In genomic region chr5:16913187-16913839, GRCh38 we compare ENCODE assay signal across 15 cellular contexts. TPM values are rescaled to one million over a fixed set of nuclear protein-coding genes. Genes with fewer than 3 reads are reported as not detected.
DNase-seq lines count a peak whose midpoint lies in the region; ATAC-seq, FAIRE-seq and TF ChIP-seq lines count a peak whose summit lies in the region.
"Had no signal": no experiment of that assay in that cellular context is flagged by ENCODE, and none has a peak within 500 bp of the region (broad histone marks: within the 10 kb centered on the region; RNA-seq: fewer than 3 reads in every experiment).

No MANE protein-coding gene starts in this region.

- FAIRE-seq in bronchial epithelial cell (lab: Jason Lieb, UNC) = no peak

- H3K4me3 Mint-ChIP-seq in mesothelial cell of epicardium = no peak overlapping the region
- no peak overlapping the region for H3K4me3 Mint-ChIP-seq in type B pancreatic cell
- H3K4me3 Mint-ChIP-seq in T-cell = no peak overlapping the region
- no peak overlapping the region for H3K4me3 Mint-ChIP-seq in activated CD8-positive, alpha-beta memory T cell treated with anti-CD3 and anti-CD28 coated beads, Interleukin-2, amount 10 ng/mL, durations not matched to agents 7 days and 5 days
- H3K4me3 Mint-ChIP-seq: naive B cell, WTC11 had no signal

- ATAC-seq in T-cell (replicated peaks in 1 of 4) = no peak
- no peak for ATAC-seq in GM21786 (IDR thresholded peaks at IDR 0.05; ENCODE audit: unreplicated experiment)
- ATAC-seq in activated CD8-positive, alpha-beta memory T cell treated with anti-CD3 and anti-CD28 coated beads, Interleukin-2, amount 10 ng/mL, durations not matched to agents 7 days and 5 days = no peak
- ATAC-seq: heart left ventricle, WTC11 had no signal

- H3K4me1 Mint-ChIP-seq in mesothelial cell of epicardium (peaks cover 31% of the 10 kb centered on the region), type B pancreatic cell (ENCODE audit: unreplicated experiment) (peaks cover 14% of the 10 kb centered on the region), T-cell (no peaks in the 10 kb centered on the region)
- H3K4me1 Mint-ChIP-seq in activated CD8-positive, alpha-beta memory T cell treated with anti-CD3 and anti-CD28 coated beads, Interleukin-2, amount 10 ng/mL, durations not matched to agents 7 days and 5 days = no peaks in the 10 kb centered on the region
- H3K4me1 Mint-ChIP-seq: naive B cell had no signal

- H3K36me3 ChIP-seq in bronchial epithelial cell (ENCODE audit: control insufficient read depth, insufficient read depth, low read length) = no peaks in the 10 kb centered on the region
- H3K36me3 ChIP-seq: BLaER1, heart left ventricle had no signal

- no peaks in the 10 kb centered on the region for H3K27me3 Mint-ChIP-seq in mesothelial cell of epicardium (ENCODE audit: low read depth)
- H3K27me3 Mint-ChIP-seq in type B pancreatic cell = peaks cover 5% of the 10 kb centered on the region
- peaks cover 0 to 4% of the 10 kb centered on the region in 2 donors for H3K27me3 Mint-ChIP-seq in T-cell
- no peaks in the 10 kb centered on the region for H3K27me3 Mint-ChIP-seq in activated CD8-positive, alpha-beta memory T cell treated with anti-CD3 and anti-CD28 coated beads, Interleukin-2, amount 10 ng/mL, durations not matched to agents 7 days and 5 days
- H3K27me3 Mint-ChIP-seq: naive B cell had no signal

- DNase-seq in NCI-H446 (lab: John Stamatoyannopoulos, UW) (peak; percentile 29 to 74), bronchial epithelial cell (ENCODE audit: low read depth) (peak; percentile 92), mesothelial cell of epicardium (ENCODE audit: low spot score in 2 of 2, unreplicated experiment in 2 of 2) (no peak), type B pancreatic cell (ENCODE audit: extremely low spot score, unreplicated experiment) (no peak), T-cell (no peak), AML-193 (lab: John Stamatoyannopoulos, UW) (no peak)
- no peak for DNase-seq in activated CD8-positive, alpha-beta memory T cell treated with anti-CD3 and anti-CD28 coated beads, Interleukin-2, amount 10 ng/mL, durations not matched to agents 7 days and 5 days
- DNase-seq: activated effector memory CD4-positive, alpha-beta T cell treated with Interleukin-2 at 50 U/mL for 16 hours; heart left ventricle; naive B cell; NCI-H1694; NCI-H524 treated with DMSO at 0.1 percent for 48 hours had no signal

- CTCF ChIA-PET in T-cell (lab: Charles Lee) = no interaction called here
- CTCF ChIA-PET in activated CD8-positive, alpha-beta memory T cell treated with anti-CD3 and anti-CD28 coated beads, Interleukin-2, amount 10 ng/mL, durations not matched to agents 7 days and 5 days (lab: Charles Lee) = no interaction called here

- H3K27me3 ChIP-seq in bronchial epithelial cell (ENCODE audit: control insufficient read depth, insufficient read depth, low read length) = no peaks in the 10 kb centered on the region
- H3K27me3 ChIP-seq: BLaER1, heart left ventricle had no signal

- H3K4me3 ChIP-seq in bronchial epithelial cell (ENCODE audit: low read depth, low read length) = no peak overlapping the region
- H3K4me3 ChIP-seq: BLaER1, heart left ventricle had no signal

- H3K27ac Mint-ChIP-seq in mesothelial cell of epicardium (peak overlapping the region; percentile 54), type B pancreatic cell (peak overlapping the region; percentile 27), T-cell (no peak overlapping the region)
- no peak overlapping the region for H3K27ac Mint-ChIP-seq in activated CD8-positive, alpha-beta memory T cell treated with anti-CD3 and anti-CD28 coated beads, Interleukin-2, amount 10 ng/mL, durations not matched to agents 7 days and 5 days
- H3K27ac Mint-ChIP-seq: naive B cell, WTC11 had no signal

- H3K36me3 Mint-ChIP-seq in mesothelial cell of epicardium (peaks cover 9% of the 10 kb centered on the region), type B pancreatic cell (peaks cover 9% of the 10 kb centered on the region), T-cell (no peaks in the 10 kb centered on the region)
- H3K36me3 Mint-ChIP-seq in activated CD8-positive, alpha-beta memory T cell treated with anti-CD3 and anti-CD28 coated beads, Interleukin-2, amount 10 ng/mL, durations not matched to agents 7 days and 5 days = no peaks in the 10 kb centered on the region
- H3K36me3 Mint-ChIP-seq: naive B cell had no signal

- POLR2A ChIA-PET in T-cell (lab: Charles Lee) = no interaction called here

- no peaks in the 10 kb centered on the region for H3K9me3 Mint-ChIP-seq in mesothelial cell of epicardium
- H3K9me3 Mint-ChIP-seq in type B pancreatic cell = peaks cover 4% of the 10 kb centered on the region
- peaks cover 0 to 4% (median 2%) of the 10 kb centered on the region in 3 donors for H3K9me3 Mint-ChIP-seq in T-cell
- peaks cover 2% of the 10 kb centered on the region for H3K9me3 Mint-ChIP-seq in activated CD8-positive, alpha-beta memory T cell treated with anti-CD3 and anti-CD28 coated beads, Interleukin-2, amount 10 ng/mL, durations not matched to agents 7 days and 5 days (ENCODE audit: low read depth)

- TF ChIP-seq CTCF in bronchial epithelial cell (IDR thresholded peaks at IDR 0.05; ENCODE audit: insufficient read depth, low read length, severe bottlenecking) (no peak), mesothelial cell of epicardium (IDR thresholded peaks at IDR 0.05; ENCODE audit: unreplicated experiment) (no peak), type B pancreatic cell (conservative IDR thresholded peaks at IDR 0.05) (no peak)

RNA-seq across cellular contexts. Expression of gene MYO10, which starts 22.8 kb away (rescaled TPM):
- total RNA-seq in bronchial epithelial cell = 39.5 and 57.2 TPM in 2 replicates
- total RNA-seq in mesothelial cell of epicardium = 50.1 to 56.7 TPM (median 51.9 TPM) in 3 replicates
- 33.6 and 52.5 TPM in 2 replicates for total RNA-seq in type B pancreatic cell (ENCODE audit: low replicate concordance)
- under 1 TPM in 3 of 5 donors, not detected in 2; 0.20 to 0.47 (median 0.23) TPM for total RNA-seq in T-cell
- not detected for total RNA-seq in activated CD8-positive, alpha-beta memory T cell treated with anti-CD3 and anti-CD28 coated beads, Interleukin-2, amount 10 ng/mL, durations not matched to agents 7 days and 5 days

Comparison
In these comparisons a context has a peak if more than half of its experiments do, and no peak if none do; other contexts are left out.
1. DNase-seq: peak in NCI-H446 (2 of 2) and bronchial epithelial cell (single experiment); none in mesothelial cell of epicardium (0 of 2), type B pancreatic cell (single experiment), T-cell (0 of 34), AML-193 (0 of 2) and activated CD8-positive, alpha-beta memory T cell treated with anti-CD3 and anti-CD28 coated beads, Interleukin-2, amount 10 ng/mL, durations not matched to agents 7 days and 5 days (single experiment).
2. H3K27ac Mint-ChIP-seq: peak in mesothelial cell of epicardium (single experiment) and type B pancreatic cell (single experiment); none in T-cell (0 of 2) and activated CD8-positive, alpha-beta memory T cell treated with anti-CD3 and anti-CD28 coated beads, Interleukin-2, amount 10 ng/mL, durations not matched to agents 7 days and 5 days (single experiment).
3. RNA of gene MYO10, which starts 22.8 kb away (total RNA-seq): 50.1 to 56.7 TPM in mesothelial cell of epicardium, 33.6 to 52.5 TPM in type B pancreatic cell and 39.5 to 57.2 TPM in bronchial epithelial cell; 0.20 to 0.47 TPM in T-cell and not detected in activated CD8-positive, alpha-beta memory T cell treated with anti-CD3 and anti-CD28 coated beads, Interleukin-2, amount 10 ng/mL, durations not matched to agents 7 days and 5 days; every median in the first group is over 10 times any median in the second.